ENCODE assay signal across 1 cellular context in genomic region chr12:122754790-122755189, GRCh38.
TF ChIP-seq lines count a peak whose summit lies in the region.

No MANE protein-coding gene starts in this region.

TF ChIP-seq in K562, 482 proteins besides CTCF, POLR2A, EP300 and RAD21:
- TF ChIP-seq DDX20 (tag; IDR thresholded peaks at IDR 0.05; ENCODE audit: low read depth): no peak
- no peak for TF ChIP-seq SRSF9 (IDR thresholded peaks at IDR 0.05; ENCODE audit: borderline replicate concordance, low read depth, low read length)
- TF ChIP-seq FUS (optimal IDR thresholded peaks at IDR 0.05; ENCODE audit: low read depth, low read length): no peak
- peak; percentile 40; the same call in 1 of the 2 replicates for TF ChIP-seq MAFG (tag; conservative IDR thresholded peaks at IDR 0.05)
- TF ChIP-seq RHOXF2B (CRISPR knock-in tag; conservative IDR thresholded peaks at IDR 0.05): no peak
- no peak for TF ChIP-seq THRAP3 (IDR thresholded peaks at IDR 0.05; ENCODE audit: borderline replicate concordance)
- no peak for TF ChIP-seq RBM14 (IDR thresholded peaks at IDR 0.05; ENCODE audit: borderline replicate concordance, insufficient read depth, low read depth, low read length)
- TF ChIP-seq, protein P1, sequence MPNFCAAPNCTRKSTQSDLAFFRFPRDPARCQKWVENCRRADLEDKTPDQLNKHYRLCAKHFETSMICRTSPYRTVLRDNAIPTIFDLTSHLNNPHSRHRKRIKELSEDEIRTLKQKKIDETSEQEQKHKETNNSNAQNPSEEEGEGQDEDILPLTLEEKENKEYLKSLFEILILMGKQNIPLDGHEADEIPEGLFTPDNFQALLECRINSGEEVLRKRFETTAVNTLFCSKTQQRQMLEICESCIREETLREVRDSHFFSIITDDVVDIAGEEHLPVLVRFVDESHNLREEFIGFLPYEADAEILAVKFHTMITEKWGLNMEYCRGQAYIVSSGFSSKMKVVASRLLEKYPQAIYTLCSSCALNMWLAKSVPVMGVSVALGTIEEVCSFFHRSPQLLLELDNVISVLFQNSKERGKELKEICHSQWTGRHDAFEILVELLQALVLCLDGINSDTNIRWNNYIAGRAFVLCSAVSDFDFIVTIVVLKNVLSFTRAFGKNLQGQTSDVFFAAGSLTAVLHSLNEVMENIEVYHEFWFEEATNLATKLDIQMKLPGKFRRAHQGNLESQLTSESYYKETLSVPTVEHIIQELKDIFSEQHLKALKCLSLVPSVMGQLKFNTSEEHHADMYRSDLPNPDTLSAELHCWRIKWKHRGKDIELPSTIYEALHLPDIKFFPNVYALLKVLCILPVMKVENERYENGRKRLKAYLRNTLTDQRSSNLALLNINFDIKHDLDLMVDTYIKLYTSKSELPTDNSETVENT (CRISPR knock-in tag; IDR thresholded peaks at IDR 0.05): no peak
- TF ChIP-seq ZKSCAN8 (CRISPR knock-in tag; IDR thresholded peaks at IDR 0.05): no peak
- no peak for TF ChIP-seq TBP (optimal IDR thresholded peaks at IDR 0.05; ENCODE audit: low read depth, low read length)
- TF ChIP-seq NFE2L1 (tag; IDR thresholded peaks at IDR 0.05; ENCODE audit: borderline replicate concordance, low read depth): no peak
- no peak for TF ChIP-seq HMG20A (CRISPR knock-in tag; conservative IDR thresholded peaks at IDR 0.05)
- no peak for TF ChIP-seq PTRF (tag; IDR thresholded peaks at IDR 0.05)
- TF ChIP-seq RFX7 (CRISPR knock-in tag; IDR thresholded peaks at IDR 0.05): no peak
- TF ChIP-seq, protein P2, sequence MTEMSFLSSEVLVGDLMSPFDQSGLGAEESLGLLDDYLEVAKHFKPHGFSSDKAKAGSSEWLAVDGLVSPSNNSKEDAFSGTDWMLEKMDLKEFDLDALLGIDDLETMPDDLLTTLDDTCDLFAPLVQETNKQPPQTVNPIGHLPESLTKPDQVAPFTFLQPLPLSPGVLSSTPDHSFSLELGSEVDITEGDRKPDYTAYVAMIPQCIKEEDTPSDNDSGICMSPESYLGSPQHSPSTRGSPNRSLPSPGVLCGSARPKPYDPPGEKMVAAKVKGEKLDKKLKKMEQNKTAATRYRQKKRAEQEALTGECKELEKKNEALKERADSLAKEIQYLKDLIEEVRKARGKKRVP (CRISPR knock-in tag; IDR thresholded peaks at IDR 0.05): no peak
- TF ChIP-seq ZNF644 (tag; IDR thresholded peaks at IDR 0.05; ENCODE audit: low read depth): no peak
- peak; percentile 53 for TF ChIP-seq ZNF316 (IDR thresholded peaks at IDR 0.05)
- 0 out of 2 replicates have a peak, but pooled peaks have one; percentile 26 for TF ChIP-seq C11orf30 (IDR thresholded peaks at IDR 0.05; ENCODE audit: low read depth)
- no peak for TF ChIP-seq ZNF449 (CRISPR knock-in tag; IDR thresholded peaks at IDR 0.05)
- no peak for TF ChIP-seq PHF20 (IDR thresholded peaks at IDR 0.05; ENCODE audit: partially characterized antibody)
